ENCODE assay signal across 8 cellular contexts in the genomic region with DNA sequence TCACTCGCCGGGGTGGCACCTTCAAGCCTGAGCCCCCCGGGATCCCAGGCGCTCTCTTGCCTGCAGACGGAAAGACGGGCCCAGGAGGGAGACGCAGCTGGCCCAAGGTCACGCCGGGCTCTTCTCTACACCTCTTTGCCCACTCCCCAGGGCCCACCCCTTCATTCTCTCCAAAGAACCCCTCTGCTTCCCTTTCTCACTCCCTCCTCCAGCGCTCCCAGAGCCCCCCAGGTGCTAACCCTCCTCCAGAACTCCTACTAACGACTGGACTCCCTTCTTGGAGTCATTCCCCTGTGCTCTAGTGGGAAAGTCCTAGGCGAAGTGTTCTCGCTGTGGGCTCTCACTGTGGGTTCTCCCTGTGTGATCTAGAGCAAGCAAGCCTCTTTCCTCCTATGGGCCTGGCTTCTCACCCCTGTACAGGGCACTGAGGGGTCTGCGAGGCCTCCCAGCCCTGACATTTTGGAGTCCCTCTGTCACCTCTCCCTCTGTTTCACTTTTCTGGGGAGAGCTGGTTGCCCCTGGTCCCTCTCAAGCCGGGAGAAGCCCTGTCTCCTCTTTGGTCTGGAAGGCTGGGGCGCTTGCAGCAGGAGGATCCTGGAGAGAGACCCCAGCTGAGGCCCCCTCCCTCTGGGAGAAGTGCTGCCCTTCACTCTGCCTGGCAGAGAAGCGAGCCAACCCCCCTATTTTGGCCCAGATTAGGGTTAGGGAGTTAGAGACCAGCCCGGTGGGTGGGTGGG.
DNase-seq lines count a peak whose midpoint lies in the region; ATAC-seq and TF ChIP-seq lines count a peak whose summit lies in the region.

No MANE protein-coding gene starts in this region.

- H3K9ac ChIP-seq in OCI-LY3 (ENCODE audit: low read length), result peak overlapping the region; percentile 81

- H3K4me2 ChIP-seq in OCI-LY3 (ENCODE audit: low read length), result peak overlapping the region; percentile 100

- H3K4me1 ChIP-seq in OCI-LY3 (ENCODE audit: low read length) (peaks cover 13% of the 10 kb centered on the region), neuron (ENCODE audit: insufficient read depth, low read length) (peaks cover 16% of the 10 kb centered on the region)
- H3K4me1 ChIP-seq in effector memory CD4-positive, alpha-beta T cell (ENCODE audit: control insufficient read depth, insufficient read depth, low read length, poor library complexity, severe bottlenecking), result peaks cover 8% of the 10 kb centered on the region

- no peaks in the 10 kb centered on the region for H4K20me1 ChIP-seq in OCI-LY3 (ENCODE audit: insufficient read depth, low read length)

- H3K4me3 ChIP-seq in OCI-LY3 (ENCODE audit: low read length) (peak overlapping the region; percentile 94), neuron (ENCODE audit: low read length) (peak overlapping the region; percentile 53)
- H3K4me3 ChIP-seq in effector memory CD4-positive, alpha-beta T cell (ENCODE audit: insufficient read depth, low read depth, low read length, poor library complexity, severe bottlenecking), result peak overlapping the region; percentile 51

- no peak for DNase-seq in effector memory CD4-positive, alpha-beta T cell
- DNase-seq in SIG-M5 (lab: John Stamatoyannopoulos, UW) (no peak), SW 1271 (lab: John Stamatoyannopoulos, UW) (no peak), GF-D8 (lab: John Stamatoyannopoulos, UW) (no peak), GM20000 (ENCODE audit: low spot score) (no peak)

- H3K9me3 ChIP-seq in OCI-LY3 (ENCODE audit: insufficient read depth, low read length), result no peaks in the 10 kb centered on the region
- no peaks in the 10 kb centered on the region for H3K9me3 ChIP-seq in effector memory CD4-positive, alpha-beta T cell (ENCODE audit: control insufficient read depth, low read length)
- no peaks in the 10 kb centered on the region for H3K9me3 ChIP-seq in neuron (ENCODE audit: low read length)

- peaks cover 9% of the 10 kb centered on the region; the same call in 1 of the 2 replicates for H3K27me3 ChIP-seq in OCI-LY3 (ENCODE audit: low read depth, low read length)
- no peaks in the 10 kb centered on the region for H3K27me3 ChIP-seq in effector memory CD4-positive, alpha-beta T cell (replicated peaks; ENCODE audit: control insufficient read depth, insufficient read depth, low read length, poor library complexity, severe bottlenecking)
- H3K27me3 ChIP-seq in neuron (ENCODE audit: insufficient read depth, low read length), result peaks cover 5% of the 10 kb centered on the region

- H3K27ac ChIP-seq in OCI-LY3 (ENCODE audit: low read length), result no peak overlapping the region
- H3K27ac ChIP-seq in effector memory CD4-positive, alpha-beta T cell (ENCODE audit: insufficient read depth, low read length, poor library complexity, severe bottlenecking), result no peak overlapping the region

- no peak for TF ChIP-seq CTCF in OCI-LY3 (IDR thresholded peaks at IDR 0.05; ENCODE audit: low read depth, low read length)
- no peak for TF ChIP-seq CTCF in GM20000 (IDR thresholded peaks at IDR 0.05; ENCODE audit: extremely low read depth, missing control alignments)

- H3K79me2 ChIP-seq in OCI-LY3 (ENCODE audit: low read length), result no peaks in the 10 kb centered on the region

- H3K36me3 ChIP-seq in OCI-LY3 (replicated peaks; ENCODE audit: low read depth, low read length) (no peaks in the 10 kb centered on the region), neuron (ENCODE audit: insufficient read depth, low read length) (no peaks in the 10 kb centered on the region)
- H3K36me3 ChIP-seq in effector memory CD4-positive, alpha-beta T cell (ENCODE audit: control insufficient read depth, insufficient read depth, low read length), result no peaks in the 10 kb centered on the region

- peak; percentile 17 for ATAC-seq in GM18907 (IDR thresholded peaks at IDR 0.05; ENCODE audit: unreplicated experiment)

- H2AFZ ChIP-seq in OCI-LY3 (ENCODE audit: low read depth, low read length) (no peak overlapping the region), neuron (ENCODE audit: low read depth, low read length) (peak overlapping the region; percentile 80)
